In the genomic region with DNA sequence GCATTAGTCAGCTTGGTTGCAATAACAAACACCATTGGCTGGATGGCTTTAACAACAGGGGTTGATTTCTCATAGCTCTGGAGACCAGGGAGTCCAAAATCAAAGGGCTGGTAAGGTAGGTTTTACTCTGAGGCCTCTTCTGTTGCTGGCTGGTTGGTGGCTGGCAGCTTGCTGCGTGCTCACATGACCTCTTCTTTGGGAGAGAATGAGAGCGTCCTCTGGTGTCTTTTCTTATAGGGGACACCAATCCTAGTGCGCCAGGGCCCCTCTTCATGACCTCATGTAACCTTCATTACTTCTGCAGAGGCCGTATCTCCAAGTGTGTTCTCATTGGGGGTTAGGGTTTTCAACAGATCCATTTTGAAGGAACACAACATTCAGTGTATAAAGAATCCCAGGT, we compare ENCODE assay signal across 14 cellular contexts.
"Had no signal": no experiment of that assay in that cellular context is flagged by ENCODE, and none has a peak within 500 bp of the region (broad histone marks: within the 10 kb centered on the region; RNA-seq: fewer than 3 reads in every experiment).

No MANE protein-coding gene starts in this region.

- H3K36me3 ChIP-seq: cardiac muscle cell, right atrium auricular region, tibial artery had no signal

- H3K4me1 ChIP-seq: right atrium auricular region, tibial artery had no signal

- DNase-seq: activated CD4-positive, alpha-beta T cell treated with anti-CD3 and anti-CD28 coated beads for 48 hours; activated CD4-positive, CD25-positive, alpha-beta regulatory T cell; activated CD8-positive, alpha-beta T cell treated with anti-CD3 and anti-CD28 coated beads for 36 hours; activated naive CD4-positive, alpha-beta T cell treated with Interleukin-2 at 50 U/mL for 16 hours; activated naive CD8-positive, alpha-beta T cell treated with anti-CD3 and anti-CD28 coated beads, Interleukin-2, amount 10 ng/mL, durations not matched to agents 7 days and 5 days; activated T-cell treated with anti-CD3 and anti-CD28 coated beads, Interleukin-2, amount 50 U/mL, for 1 hour; amygdala; effector memory CD8-positive, alpha-beta T cell; left ventricle myocardium superior; stimulated activated CD4-positive, alpha-beta T cell treated with anti-CD3 and anti-CD28 coated beads, Interleukin-2, amount 100 ng/mL, for 24 hours; stimulated activated naive CD4-positive, alpha-beta T cell treated with Interleukin-2 at 50 U/mL for 16 hours; tibial artery had no signal

- ATAC-seq: activated CD8-positive, alpha-beta T cell treated with anti-CD3 and anti-CD28 coated beads for 36 hours; effector memory CD8-positive, alpha-beta T cell; left ventricle myocardium superior had no signal

- H3K27me3 ChIP-seq: cardiac muscle cell, right atrium auricular region, tibial artery had no signal

- H3K9me3 ChIP-seq: right atrium auricular region had no signal

- H3K27ac ChIP-seq: cardiac muscle cell, right atrium auricular region, tibial artery had no signal

- H3K4me3 ChIP-seq: cardiac muscle cell, right atrium auricular region, tibial artery had no signal
